In genomic region chr5:60340965-60341471, GRCh38 we compare ENCODE assay signal across 14 cellular contexts.
DNase-seq lines count a peak whose midpoint lies in the region; ATAC-seq and TF ChIP-seq lines count a peak whose summit lies in the region.
"Had no signal": no experiment of that assay in that cellular context is flagged by ENCODE, and none has a peak within 500 bp of the region (broad histone marks: within the 10 kb centered on the region; RNA-seq: fewer than 3 reads in every experiment).

No MANE protein-coding gene starts in this region.

- ATAC-seq in GM18909 (IDR thresholded peaks at IDR 0.05; ENCODE audit: poor library complexity, unreplicated experiment) (peak; percentile 60), HG03095 (IDR thresholded peaks at IDR 0.05; ENCODE audit: unreplicated experiment) (peak; percentile 50), T-cell (replicated peaks in 1 of 4) (no peak), GM19467 (IDR thresholded peaks at IDR 0.05; ENCODE audit: unreplicated experiment) (no peak)
- ATAC-seq: activated CD4-positive, CD25-positive, alpha-beta regulatory T cell treated with anti-CD3 and anti-CD28 coated beads, Interleukin-2, amount 50 U/mL, for 24 hours had no signal

- TF ChIP-seq CTCF in brain (conservative IDR thresholded peaks at IDR 0.05), result no peak

- H3K4me1 Mint-ChIP-seq in brain (peaks cover 11% of the 10 kb centered on the region), T-cell (no peaks in the 10 kb centered on the region)
- no peaks in the 10 kb centered on the region for H3K4me1 Mint-ChIP-seq in activated CD4-positive, alpha-beta T cell treated with anti-CD3 and anti-CD28 coated beads, Interleukin-2, amount 10 ng/mL, durations not matched to agents 24 days and 14 days

- CTCF ChIA-PET in T-cell (lab: Charles Lee), result no interaction called here

- in situ Hi-C loops in G401 (cut with HindIII; ENCODE audit: low sequenced_read_pairs), result no loop called here

- H3K27ac Mint-ChIP-seq in brain (peak overlapping the region in 3 of 5 experiments; percentile 26 to 91 (median 78)), T-cell (no peak overlapping the region)
- H3K27ac Mint-ChIP-seq in activated CD4-positive, alpha-beta T cell treated with anti-CD3 and anti-CD28 coated beads, Interleukin-2, amount 10 ng/mL, durations not matched to agents 24 days and 14 days, result no peak overlapping the region

- no peaks in the 10 kb centered on the region for H3K27me3 Mint-ChIP-seq in brain
- H3K27me3 Mint-ChIP-seq in T-cell, result no peaks in the 10 kb centered on the region
- no peaks in the 10 kb centered on the region for H3K27me3 Mint-ChIP-seq in activated CD4-positive, alpha-beta T cell treated with anti-CD3 and anti-CD28 coated beads, Interleukin-2, amount 10 ng/mL, durations not matched to agents 24 days and 14 days

- intact Hi-C loops in activated CD4-positive, alpha-beta T cell treated with anti-CD3 and anti-CD28 coated beads, Interleukin-2, amount 10 ng/mL, durations not matched to agents 24 days and 14 days (cut with micrococcal nuclease), result no loop called here

- H3K36me3 Mint-ChIP-seq in brain, result no peaks in the 10 kb centered on the region
- H3K36me3 Mint-ChIP-seq in T-cell, result no peaks in the 10 kb centered on the region
- H3K36me3 Mint-ChIP-seq in activated CD4-positive, alpha-beta T cell treated with anti-CD3 and anti-CD28 coated beads, Interleukin-2, amount 10 ng/mL, durations not matched to agents 24 days and 14 days (ENCODE audit: low read depth), result no peaks in the 10 kb centered on the region

- POLR2A ChIA-PET in T-cell (lab: Charles Lee), result no interaction called here

- DNase-seq in G401 (ENCODE audit: low spot score) (peak; percentile 14), T-cell (no peak), H4 (ENCODE audit: low spot score) (no peak)
- no peak for DNase-seq in activated CD4-positive, alpha-beta T cell treated with anti-CD3 and anti-CD28 coated beads, Interleukin-2, amount 10 ng/mL, durations not matched to agents 24 days and 14 days
- DNase-seq: AML-193, IMR-90, mammary epithelial cell, NCI-H2081 treated with DMSO at 0.1 percent for 48 hours, upper lobe of left lung had no signal

- peak overlapping the region in 1 of 5 experiments; percentile 36 for H3K4me3 Mint-ChIP-seq in brain
- no peak overlapping the region for H3K4me3 Mint-ChIP-seq in T-cell
- no peak overlapping the region for H3K4me3 Mint-ChIP-seq in activated CD4-positive, alpha-beta T cell treated with anti-CD3 and anti-CD28 coated beads, Interleukin-2, amount 10 ng/mL, durations not matched to agents 24 days and 14 days

- H3K9me3 Mint-ChIP-seq in brain, result no peaks in the 10 kb centered on the region
- H3K9me3 Mint-ChIP-seq in T-cell, result peaks cover 0 to 4% (median 2%) of the 10 kb centered on the region in 3 donors
- H3K9me3 Mint-ChIP-seq in activated CD4-positive, alpha-beta T cell treated with anti-CD3 and anti-CD28 coated beads, Interleukin-2, amount 10 ng/mL, durations not matched to agents 24 days and 14 days, result peaks cover 3% of the 10 kb centered on the region

Comparison
In these comparisons a context has a peak if more than half of its experiments do, and no peak if none do; other contexts are left out.
1. ATAC-seq: peak in GM18909 (single experiment) and HG03095 (single experiment); none in T-cell (0 of 4) and GM19467 (single experiment).
2. H3K27ac Mint-ChIP-seq: peak in brain (3 of 5); none in T-cell (0 of 2) and activated CD4-positive, alpha-beta T cell treated with anti-CD3 and anti-CD28 coated beads, Interleukin-2, amount 10 ng/mL, durations not matched to agents 24 days and 14 days (single experiment).